ENCODE assay signal across 1 cellular context in the genomic region with DNA sequence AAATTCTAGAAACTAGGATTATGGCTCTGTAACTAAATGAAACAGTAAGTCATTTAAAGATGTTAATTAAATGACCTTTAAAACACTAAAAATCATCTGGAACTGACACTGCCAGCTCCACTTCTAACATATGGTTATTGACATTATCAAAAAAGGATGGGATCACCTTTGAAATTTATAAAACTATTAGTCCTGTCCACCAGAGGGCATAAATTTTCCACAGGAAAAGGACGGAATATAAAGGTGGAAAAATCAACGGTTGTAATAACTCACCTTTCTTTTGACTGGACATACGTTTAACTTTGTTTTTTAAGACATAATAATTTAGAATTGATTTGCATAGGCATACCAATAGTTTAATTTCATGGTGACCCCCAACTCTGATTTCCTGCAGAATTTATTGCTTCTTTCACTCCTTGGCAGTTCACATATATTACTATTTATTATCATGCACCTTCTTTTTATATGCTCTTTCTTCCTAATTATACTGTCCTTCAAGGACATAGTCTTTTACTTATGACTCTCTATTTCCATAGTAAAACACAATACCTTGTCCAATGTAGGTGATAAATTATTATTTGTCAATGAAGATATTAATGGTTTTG.
TF ChIP-seq lines count a peak whose summit lies in the region.

No MANE protein-coding gene starts in this region.

TF ChIP-seq in IMR-90, 13 proteins besides CTCF, POLR2A, EP300 and RAD21:
- TF ChIP-seq RCOR1 (IDR thresholded peaks at IDR 0.05; ENCODE audit: insufficient replicate concordance, low read length), result no peak
- no peak for TF ChIP-seq RFX5 (IDR thresholded peaks at IDR 0.05; ENCODE audit: low read depth, low read length)
- TF ChIP-seq SMC3 (IDR thresholded peaks at IDR 0.05; ENCODE audit: low read depth, low read length), result no peak
- no peak for TF ChIP-seq BHLHE40 (IDR thresholded peaks at IDR 0.05; ENCODE audit: low read depth, low read length)
- no peak for TF ChIP-seq NFE2L2 (IDR thresholded peaks at IDR 0.05; ENCODE audit: low read depth, low read length)
- no peak for TF ChIP-seq MAFK (IDR thresholded peaks at IDR 0.05; ENCODE audit: low read depth, low read length)
- no peak for TF ChIP-seq ELK1 (IDR thresholded peaks at IDR 0.05; ENCODE audit: borderline replicate concordance, low read depth, low read length)
- no peak for TF ChIP-seq CHD1 (IDR thresholded peaks at IDR 0.05; ENCODE audit: low read depth, low read length)
- TF ChIP-seq CEBPB (IDR thresholded peaks at IDR 0.05; ENCODE audit: low read depth, low read length), result no peak
- no peak for TF ChIP-seq USF2 (IDR thresholded peaks at IDR 0.05; ENCODE audit: low read depth, low read length)
- no peak for TF ChIP-seq MXI1 (IDR thresholded peaks at IDR 0.05; ENCODE audit: borderline replicate concordance, low read depth, low read length)
- TF ChIP-seq MAZ (IDR thresholded peaks at IDR 0.05; ENCODE audit: borderline replicate concordance, low read depth, low read length), result no peak
- TF ChIP-seq FOS (IDR thresholded peaks at IDR 0.05; ENCODE audit: low read depth, low read length), result no peak
